ENCODE assay signal across 28 cellular contexts in genomic region chr12:26995706-26996105, GRCh38.
"Had no signal": no experiment of that assay in that cellular context is flagged by ENCODE, and none has a peak within 500 bp of the region (broad histone marks: within the 10 kb centered on the region; RNA-seq: fewer than 3 reads in every experiment).

No MANE protein-coding gene starts in this region.

- ATAC-seq: effector memory CD8-positive, alpha-beta T cell; esophagus mucosa; foreskin keratinocyte; gastrocnemius medialis; gastroesophageal sphincter; heart left ventricle; heart right ventricle had no signal

- DNase-seq: colonic mucosa; cortex of kidney; dermis blood vessel endothelial cell; dorsolateral prefrontal cortex; effector CD4-positive, alpha-beta T cell; effector CD8-positive, alpha-beta T cell; effector memory CD4-positive, alpha-beta T cell; effector memory CD8-positive, alpha-beta T cell; endodermal cell; erythroblast; esophagus squamous epithelium; foreskin fibroblast; foreskin keratinocyte; foreskin melanocyte; gastrocnemius medialis; glutamatergic neuron; head of caudate nucleus; heart left ventricle; heart right ventricle had no signal

- H3K36me3 ChIP-seq: colonic mucosa had no signal

- H3K9me3 ChIP-seq: colonic mucosa, esophagus muscularis mucosa, esophagus squamous epithelium, gastrocnemius medialis, gastroesophageal sphincter, heart left ventricle, heart right ventricle had no signal

- H3K4me3 ChIP-seq: colonic mucosa, coronary artery, dorsolateral prefrontal cortex, esophagus muscularis mucosa, esophagus squamous epithelium, gastrocnemius medialis, gastroesophageal sphincter, heart left ventricle, heart right ventricle had no signal

- H3K27ac ChIP-seq: colonic mucosa, coronary artery, dorsolateral prefrontal cortex, epithelial cell of prostate, esophagus muscularis mucosa, esophagus squamous epithelium, foreskin keratinocyte, gastrocnemius medialis, gastroesophageal sphincter, heart left ventricle had no signal

- H3K4me1 ChIP-seq: colonic mucosa, esophagus squamous epithelium, foreskin keratinocyte, gastrocnemius medialis, gastroesophageal sphincter had no signal

- FAIRE-seq: colon, endometrium, endothelial cell of umbilical vein, frontal cortex had no signal

- H3K27me3 ChIP-seq: colonic mucosa, dorsolateral prefrontal cortex, esophagus muscularis mucosa, esophagus squamous epithelium, foreskin keratinocyte, gastrocnemius medialis, gastroesophageal sphincter, heart left ventricle, heart right ventricle had no signal
